9 cellular contexts compared by ENCODE assay signal in genomic region chr2:219453691-219454131, GRCh38. TPM values are rescaled to one million over a fixed set of nuclear protein-coding genes. Genes with fewer than 3 reads are reported as not detected.
A peak's percentile ranks its signal among the peaks of the same experiment; 100 is the strongest.
DNase-seq lines count a peak whose midpoint lies in the region; ATAC-seq and TF ChIP-seq lines count a peak whose summit lies in the region.
"Had no signal": no experiment of that assay in that cellular context is flagged by ENCODE, and none has a peak within 500 bp of the region (broad histone marks: within the 10 kb centered on the region; RNA-seq: fewer than 3 reads in every experiment).

No MANE protein-coding gene starts in this region.

- H3K4me2 ChIP-seq in GM23248 (ENCODE audit: unreplicated experiment): peak overlapping the region; percentile 61
- H3K4me2 ChIP-seq in SK-N-SH: peak overlapping the region; percentile 72
- peak overlapping the region; percentile 65 for H3K4me2 ChIP-seq in smooth muscle cell
- no peak overlapping the region for H3K4me2 ChIP-seq in Karpas-422 (ENCODE audit: low read depth, low read length, poor library complexity, severe bottlenecking)

- no peaks in the 10 kb centered on the region for H3K4me1 Mint-ChIP-seq in natural killer cell

- in situ Hi-C loops in GM23248 (cut with MboI): no loop called here

- H3K36me3 ChIP-seq in GM23248 (ENCODE audit: low read depth): 0 out of 2 replicates have a peak, but pooled peaks cover 4% of the 10 kb centered on the region
- H3K36me3 ChIP-seq in SK-N-SH (replicated peaks in 1 of 2; ENCODE audit: control insufficient read depth in 1 of 2, insufficient read depth in 2 of 2, low read length in 1 of 2): peaks cover 37 to 39% of the 10 kb centered on the region in 2 experiments
- H3K36me3 ChIP-seq in heart left ventricle: peaks cover 0 to 29% (median 0%) of the 10 kb centered on the region in 9 donors
- no peaks in the 10 kb centered on the region for H3K36me3 ChIP-seq in smooth muscle cell (ENCODE audit: low read depth)
- H3K36me3 ChIP-seq in Karpas-422 (ENCODE audit: insufficient read depth, low read length): no peaks in the 10 kb centered on the region

- TF ChIP-seq EP300 in SK-N-SH (IDR thresholded peaks at IDR 0.05; ENCODE audit: borderline replicate concordance in 1 of 2, low read depth in 1 of 2, low read length in 1 of 2): peak in 1 of 2 experiments; percentile 7; a peak in 1 of 4 replicates

- TF ChIP-seq CTCF in SK-N-SH (IDR thresholded peaks at IDR 0.05) (no peak), heart left ventricle (IDR thresholded peaks at IDR 0.05) (no peak), smooth muscle cell (IDR thresholded peaks at IDR 0.05; ENCODE audit: borderline replicate concordance, insufficient read depth, poor library complexity, severe bottlenecking) (no peak), natural killer cell (IDR thresholded peaks at IDR 0.05) (no peak)

- no peaks in the 10 kb centered on the region for H3K27me3 ChIP-seq in GM23248 (replicated peaks; ENCODE audit: insufficient read depth)
- no peaks in the 10 kb centered on the region for H3K27me3 ChIP-seq in SK-N-SH (ENCODE audit: insufficient read depth)
- peaks cover 0 to 16% (median 0%) of the 10 kb centered on the region in 9 donors for H3K27me3 ChIP-seq in heart left ventricle
- no peaks in the 10 kb centered on the region for H3K27me3 ChIP-seq in smooth muscle cell (ENCODE audit: low read depth)
- H3K27me3 ChIP-seq in Karpas-422 (ENCODE audit: low read length): no peaks in the 10 kb centered on the region

- H3K27ac ChIP-seq in GM23248 (peak overlapping the region; percentile 86), SK-N-SH (ENCODE audit: low read depth in 2 of 2, low read length in 1 of 2) (peak overlapping the region; percentile 90 to 98), heart left ventricle (peak overlapping the region; percentile 78 to 96 (median 90)), smooth muscle cell (ENCODE audit: low read depth) (peak overlapping the region; percentile 95), Karpas-422 (ENCODE audit: low read length) (no peak overlapping the region)

- ATAC-seq in heart left ventricle (peak; percentile 26 to 71 (median 67)), natural killer cell (no peak)

- no peak overlapping the region for H3K4me3 Mint-ChIP-seq in natural killer cell

- peaks cover 43% of the 10 kb centered on the region for H3K4me1 ChIP-seq in GM23248 (ENCODE audit: insufficient read depth)
- H3K4me1 ChIP-seq in SK-N-SH (ENCODE audit: control insufficient read depth in 1 of 2, insufficient read depth in 2 of 2, low read depth in 1 of 2, low read length in 1 of 2): peaks cover 29 to 35% of the 10 kb centered on the region in 2 experiments
- peaks cover 0 to 54% (median 19%) of the 10 kb centered on the region in 12 donors for H3K4me1 ChIP-seq in heart left ventricle
- H3K4me1 ChIP-seq in smooth muscle cell (ENCODE audit: low read depth): peaks cover 16% of the 10 kb centered on the region
- peaks cover 8% of the 10 kb centered on the region for H3K4me1 ChIP-seq in Karpas-422 (ENCODE audit: low read length)

- peak overlapping the region; percentile 28 for H3K4me3 ChIP-seq in GM23248
- no peak overlapping the region for H3K4me3 ChIP-seq in SK-N-SH (ENCODE audit: low read depth in 2 of 2, low read length in 1 of 2)
- H3K4me3 ChIP-seq in heart left ventricle: no peak overlapping the region
- H3K4me3 ChIP-seq in smooth muscle cell: no peak overlapping the region
- no peak overlapping the region for H3K4me3 ChIP-seq in Karpas-422 (ENCODE audit: low read length)

- POLR2A ChIA-PET in SK-N-SH (lab: Yijun Ruan, JAX): interaction anchor here (0.9 to 1.8 kb wide), 6 partner anchors 18 to 75 kb away, joined by 3 to 8 read pairs (median 4); partner anchors contain the start of gene GMPPA

- DNase-seq in GM23248 (peak; percentile 87), SK-N-SH (peak; percentile 96), heart left ventricle (peak; percentile 68 to 94 (median 87)), smooth muscle cell (lab: John Stamatoyannopoulos, UW; ENCODE audit: unreplicated experiment) (peak; percentile 34), erythroblast (lab: John Stamatoyannopoulos, UW) (no peak), natural killer cell (no peak), Karpas-422 (no peak)
- DNase-seq in activated naive CD4-positive, alpha-beta T cell treated with Interleukin-2 at 50 U/mL for 16 hours: no peak
- DNase-seq: activated CD4-positive, alpha-beta T cell treated with anti-CD3 and anti-CD28 coated beads, Interleukin-2, amount 50 U/mL, for 4 hours had no signal

- CTCF ChIA-PET in SK-N-SH (lab: Yijun Ruan, JAX): interaction anchor here (0.8 to 10.9 kb wide), 11 partner anchors 12 to 159 kb away, joined by 3 to 159 read pairs (median 8); partner anchors contain the start of gene STK11IP

- H3K27me3 Mint-ChIP-seq in natural killer cell (ENCODE audit: low read depth in 2 of 2): peaks cover 18 to 27% of the 10 kb centered on the region in 2 donors

- intact Hi-C loops in heart left ventricle (cut with DNase I) (loop anchor here in 2 of 10 donors (2.0 to 10.0 kb wide), 2 partner anchors 19 to 49 kb away; partner anchors contain the start of gene SPEG (in 1 of the 2)), natural killer cell (cut with micrococcal nuclease) (no loop called here)

- WGBS in GM23248 (ENCODE audit: low coverage in 1 of 2, low lambda C conversion rate in 2 of 2, missing lambda C conversion rate in 2 of 2), 2 experiments: 14 to 52% methylated on average over 2 to 4 of the region's 4 CpGs
- 17% methylated on average over 4 of the region's 4 CpGs for WGBS in SK-N-SH (ENCODE audit: low lambda C conversion rate)
- 41 to 70% (median 48%) methylated on average over 3 to 4 of the region's 4 CpGs for WGBS in heart left ventricle, 4 donors
- 8% methylated on average over 1 of the region's 4 CpGs for WGBS in smooth muscle cell (ENCODE audit: low lambda C conversion rate)

- no peaks in the 10 kb centered on the region for H3K9me3 Mint-ChIP-seq in natural killer cell

- peak overlapping the region; percentile 62 for H3K9ac ChIP-seq in GM23248
- H3K9ac ChIP-seq in SK-N-SH: peak overlapping the region; percentile 56
- peak overlapping the region; percentile 58 for H3K9ac ChIP-seq in smooth muscle cell (ENCODE audit: low read depth)
- no peak overlapping the region for H3K9ac ChIP-seq in Karpas-422 (ENCODE audit: low read length)

- H2AFZ ChIP-seq in GM23248 (0 out of 2 replicates have a peak overlapping the region, but pooled peaks have one; percentile 19), SK-N-SH (ENCODE audit: low read depth) (no peak overlapping the region), smooth muscle cell (ENCODE audit: low read depth) (no peak overlapping the region), Karpas-422 (ENCODE audit: low read length) (no peak overlapping the region)

- H3F3A ChIP-seq in GM23248 (ENCODE audit: insufficient read depth) (peaks cover 23% of the 10 kb centered on the region), SK-N-SH (replicated peaks; ENCODE audit: insufficient read depth) (peaks cover 23% of the 10 kb centered on the region), smooth muscle cell (ENCODE audit: low read depth) (peaks cover 12% of the 10 kb centered on the region)

- H3K9me3 ChIP-seq in GM23248 (ENCODE audit: low read depth) (no peaks in the 10 kb centered on the region), SK-N-SH (no peaks in the 10 kb centered on the region), heart left ventricle (no peaks in the 10 kb centered on the region), smooth muscle cell (replicated peaks; ENCODE audit: low read depth) (no peaks in the 10 kb centered on the region), Karpas-422 (ENCODE audit: low read length) (no peaks in the 10 kb centered on the region)

- no peaks in the 10 kb centered on the region for H3K36me3 Mint-ChIP-seq in natural killer cell

- TF ChIP-seq POLR2A in heart left ventricle (IDR thresholded peaks at IDR 0.05): no peak
- no peak for TF ChIP-seq POLR2A in erythroblast (IDR thresholded peaks at IDR 0.05; ENCODE audit: low read length)

- H3K9me2 ChIP-seq in GM23248 (ENCODE audit: insufficient read depth) (no peaks in the 10 kb centered on the region), SK-N-SH (no peaks in the 10 kb centered on the region), Karpas-422 (replicated peaks; ENCODE audit: insufficient read depth, low read length) (no peaks in the 10 kb centered on the region)

- H4K20me1 ChIP-seq in GM23248 (ENCODE audit: insufficient read depth): no peaks in the 10 kb centered on the region
- H4K20me1 ChIP-seq in SK-N-SH (ENCODE audit: insufficient read depth): no peaks in the 10 kb centered on the region
- H4K20me1 ChIP-seq in smooth muscle cell (ENCODE audit: low read depth): no peaks in the 10 kb centered on the region
- no peaks in the 10 kb centered on the region for H4K20me1 ChIP-seq in Karpas-422 (ENCODE audit: insufficient read depth, low read depth, low read length)

- H3K79me2 ChIP-seq in GM23248 (ENCODE audit: insufficient read depth) (no peaks in the 10 kb centered on the region), SK-N-SH (ENCODE audit: insufficient read depth) (0 out of 2 replicates have a peak, but pooled peaks cover 9% of the 10 kb centered on the region), smooth muscle cell (ENCODE audit: low read depth) (no peaks in the 10 kb centered on the region), Karpas-422 (ENCODE audit: low read length) (no peaks in the 10 kb centered on the region)

- no peak for TF ChIP-seq RAD21 in SK-N-SH (IDR thresholded peaks at IDR 0.05; ENCODE audit: low read length)

- H3K27ac Mint-ChIP-seq in natural killer cell: no peak overlapping the region

RNA-seq across cellular contexts. Expression of gene SPEG, which starts 19.1 kb away (rescaled TPM):
- total RNA-seq in GM23248 (2014; rRNA removed; shearing (Covaris generic)): 26.5 and 32.1 TPM in 2 replicates
- polyA plus RNA-seq in GM23248 (2016; fragmentation: Nextera tagmentation; extraction: Ambion mirVana) (6.8 and 9.4 TPM in 2 replicates), SK-N-SH (2012; rRNA removed) (98.3 and 107 TPM in 2 replicates), heart left ventricle (10 to 100 TPM; 64.8 to 92.2 TPM), smooth muscle cell (37.8 and 40.5 TPM in 2 replicates)
- 27.8 and 36.3 TPM in 2 replicates for polyA plus RNA-seq in SK-N-SH (2012; cell fraction: cytosol; rRNA removed)
- 717 and 872 TPM in 2 replicates for polyA plus RNA-seq in SK-N-SH (2012; cell fraction: nucleus; rRNA removed)
- total RNA-seq in heart left ventricle (100 to 1,000 TPM in 6 of 9 donors, 10 to 100 TPM in 3; 93.6 to 150 (median 114) TPM), smooth muscle cell (14.9 and 38.8 TPM in 2 replicates), natural killer cell (1 to 10 TPM in 2 of 3 donors, under 1 TPM in 1; 0.35 to 1.5 (median 1.2) TPM)
- total RNA-seq in Karpas-422 (2014; rRNA removed; shearing (Covaris generic); ENCODE audit: low replicate concordance): not detected in 2 replicates

RNA-seq across cellular contexts. Expression of gene DES, which starts 35.5 kb away (rescaled TPM):
- 0.51 and 2.7 TPM in 2 replicates for total RNA-seq in GM23248 (2014; rRNA removed; shearing (Covaris generic))
- polyA plus RNA-seq in GM23248 (2016; fragmentation: Nextera tagmentation; extraction: Ambion mirVana) (0.75 and 1.1 TPM in 2 replicates), SK-N-SH (2012; rRNA removed) (0.21 and 0.28 TPM in 2 replicates), heart left ventricle (over 10,000 TPM; 15,024 to 19,385 TPM), smooth muscle cell (106 and 109 TPM in 2 replicates)
- 0.18 and 0.20 TPM in 2 replicates for polyA plus RNA-seq in SK-N-SH (2012; cell fraction: cytosol; rRNA removed)
- polyA plus RNA-seq in SK-N-SH (2012; cell fraction: nucleus; rRNA removed): 0.07 and 0.26 TPM in 2 replicates
- total RNA-seq in heart left ventricle (over 10,000 TPM in 8 of 9 donors, 1,000 to 10,000 TPM in 1; 9,618 to 28,674 (median 17,979) TPM), smooth muscle cell (103 and 127 TPM in 2 replicates), natural killer cell (not detected)
- not detected in 2 replicates for total RNA-seq in Karpas-422 (2014; rRNA removed; shearing (Covaris generic); ENCODE audit: low replicate concordance)

RNA-seq across cellular contexts. Expression of gene GMPPA, which starts 45.0 kb away (rescaled TPM):
- total RNA-seq in GM23248 (2014; rRNA removed; shearing (Covaris generic)): 60.6 and 72.2 TPM in 2 replicates
- polyA plus RNA-seq in GM23248 (2016; fragmentation: Nextera tagmentation; extraction: Ambion mirVana) (64.4 and 65.6 TPM in 2 replicates), SK-N-SH (2012; rRNA removed) (61.3 and 75.1 TPM in 2 replicates), heart left ventricle (10 to 100 TPM; 18.2 to 35.5 TPM), smooth muscle cell (77.8 and 81.7 TPM in 2 replicates)
- polyA plus RNA-seq in SK-N-SH (2012; cell fraction: cytosol; rRNA removed): 27.7 and 39.9 TPM in 2 replicates
- polyA plus RNA-seq in SK-N-SH (2012; cell fraction: nucleus; rRNA removed): 157 and 170 TPM in 2 replicates
- total RNA-seq in heart left ventricle (10 to 100 TPM; 15.8 to 31.6 (median 20.1) TPM), smooth muscle cell (52.2 and 59.3 TPM in 2 replicates), natural killer cell (10 to 100 TPM; 27.6 to 36.3 (median 33.8) TPM)
- total RNA-seq in Karpas-422 (2014; rRNA removed; shearing (Covaris generic); ENCODE audit: low replicate concordance): 10.5 and 17.1 TPM in 2 replicates

Comparison
In these comparisons a context has a peak if more than half of its experiments do, and no peak if none do; other contexts are left out.
1. DNase-seq: peak in GM23248 (single experiment), SK-N-SH (single experiment), heart left ventricle (5 of 5) and smooth muscle cell (single experiment); none in erythroblast (0 of 2), activated naive CD4-positive, alpha-beta T cell treated with Interleukin-2 at 50 U/mL for 16 hours (single experiment), natural killer cell (single experiment) and Karpas-422 (single experiment).
2. ATAC-seq: peak in heart left ventricle (4 of 4); none in natural killer cell (0 of 3).
3. RNA of gene DES, which starts 35.5 kb away (total RNA-seq): 9,618 to 28,674 TPM in heart left ventricle; 103 to 127 TPM in smooth muscle cell, 0.51 to 2.7 TPM in GM23248, not detected in natural killer cell and not detected in Karpas-422; every median in the first group is over 10 times any median in the second.